ENCODE assay signal across 9 cellular contexts in the genomic region with DNA sequence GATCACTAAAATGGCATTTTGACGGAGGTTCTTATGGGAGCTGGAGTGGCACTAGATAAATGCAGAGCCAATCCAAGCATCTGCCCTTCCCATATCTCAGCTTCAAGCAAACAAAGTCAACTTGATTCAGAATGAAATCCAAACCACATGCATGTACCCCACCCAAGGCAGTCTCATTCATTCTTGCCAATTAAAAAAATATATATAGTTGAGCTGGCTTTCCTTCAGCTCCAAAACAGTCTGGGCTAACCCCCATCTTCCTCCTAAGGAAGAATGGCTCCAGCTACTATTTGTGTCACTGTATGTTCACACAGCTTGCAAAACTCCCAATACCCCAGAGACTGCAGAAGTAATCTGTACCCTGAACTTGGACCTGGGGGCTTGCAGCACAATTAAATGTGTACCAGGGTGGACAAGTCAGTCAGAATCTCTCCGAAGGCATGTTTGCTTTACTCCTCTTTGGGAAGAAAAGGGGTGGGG. TPM values are rescaled to one million over a fixed set of nuclear protein-coding genes. Genes with fewer than 3 reads are reported as not detected.
DNase-seq lines count a peak whose midpoint lies in the region; ATAC-seq lines count a peak whose summit lies in the region.
"Had no signal": no experiment of that assay in that cellular context is flagged by ENCODE, and none has a peak within 500 bp of the region (broad histone marks: within the 10 kb centered on the region; RNA-seq: fewer than 3 reads in every experiment).

No MANE protein-coding gene starts in this region.

- peaks cover 48% of the 10 kb centered on the region for H3K36me3 Mint-ChIP-seq in activated T-cell treated with anti-CD3 and anti-CD28 coated beads, Interleukin-2, amount 50 U/mL, for 24 hours (ENCODE audit: low read depth)

- DNase-seq in activated T-cell treated with anti-CD3 and anti-CD28 coated beads, Interleukin-2, amount 50 U/mL, for 24 hours = no peak
- no peak for DNase-seq in activated T-cell treated with anti-CD3 and anti-CD28 coated beads, Interleukin-2, amount 50 U/mL, for 48 hours
- DNase-seq in activated effector memory CD4-positive, alpha-beta T cell treated with Interleukin-2 at 50 U/mL for 16 hours = no peak
- DNase-seq in cortex of kidney (lab: John Stamatoyannopoulos, UW) = no peak
- DNase-seq: RPMI8226 had no signal

- H3K4me3 Mint-ChIP-seq in activated T-cell treated with anti-CD3 and anti-CD28 coated beads, Interleukin-2, amount 50 U/mL, for 24 hours = peak overlapping the region; percentile 73

- H3K9ac ChIP-seq in mucosa of stomach (ENCODE audit: low read length) = peak overlapping the region; percentile 31

- H3K9me3 ChIP-seq in mucosa of stomach (ENCODE audit: control insufficient read depth, low read length) = no peaks in the 10 kb centered on the region
- no peaks in the 10 kb centered on the region for H3K9me3 ChIP-seq in thymus (ENCODE audit: control insufficient read depth)

- H3K27ac ChIP-seq in cingulate gyrus (ENCODE audit: low read depth, low read length) (peak overlapping the region; percentile 96), thymus (ENCODE audit: low read depth) (peak overlapping the region; percentile 82)

- H3K4me1 ChIP-seq in mucosa of stomach (ENCODE audit: control insufficient read depth, insufficient read depth, low read length) = peaks cover 59% of the 10 kb centered on the region
- peaks cover 46% of the 10 kb centered on the region for H3K4me1 ChIP-seq in thymus (ENCODE audit: control insufficient read depth, insufficient read depth, low read length)

- peaks cover 77% of the 10 kb centered on the region for H3K4me1 Mint-ChIP-seq in activated T-cell treated with anti-CD3 and anti-CD28 coated beads, Interleukin-2, amount 50 U/mL, for 24 hours (ENCODE audit: low read depth)

- no peaks in the 10 kb centered on the region for H3K27me3 ChIP-seq in mucosa of stomach (ENCODE audit: control insufficient read depth, insufficient read depth, low read length)
- H3K27me3 ChIP-seq in thymus (ENCODE audit: control insufficient read depth, insufficient read depth) = no peaks in the 10 kb centered on the region

- no peak for ATAC-seq in GM19023 (IDR thresholded peaks at IDR 0.05; ENCODE audit: unreplicated experiment)

- H3K4me3 ChIP-seq in mucosa of stomach (ENCODE audit: low read length) (no peak overlapping the region), thymus (ENCODE audit: low read length) (no peak overlapping the region)

- 52% methylated on average over 2 of the region's 2 CpGs for WGBS in thymus

- H3K36me3 ChIP-seq in mucosa of stomach (ENCODE audit: control insufficient read depth, insufficient read depth, low read length) = no peaks in the 10 kb centered on the region
- H3K36me3 ChIP-seq in thymus (ENCODE audit: control insufficient read depth, insufficient read depth) = peaks cover 13% of the 10 kb centered on the region

- H3K27ac Mint-ChIP-seq in activated T-cell treated with anti-CD3 and anti-CD28 coated beads, Interleukin-2, amount 50 U/mL, for 24 hours = peak overlapping the region; percentile 93

- H3K9me3 Mint-ChIP-seq in activated T-cell treated with anti-CD3 and anti-CD28 coated beads, Interleukin-2, amount 50 U/mL, for 24 hours = no peaks in the 10 kb centered on the region

- H3K27me3 Mint-ChIP-seq in activated T-cell treated with anti-CD3 and anti-CD28 coated beads, Interleukin-2, amount 50 U/mL, for 24 hours = no peaks in the 10 kb centered on the region

RNA-seq across cellular contexts. Expression of gene GPR3, which starts 35.5 kb away (rescaled TPM):
- polyA plus RNA-seq in thymus = 0.37 TPM

RNA-seq across cellular contexts. Expression of gene CD164L2, which starts 44.7 kb away (rescaled TPM):
- 2.4 TPM for polyA plus RNA-seq in thymus

RNA-seq across cellular contexts. Expression of gene FCN3, which starts 53.3 kb away (rescaled TPM):
- 10.7 TPM for polyA plus RNA-seq in thymus
